8 cellular contexts compared by ENCODE assay signal in the genomic region with DNA sequence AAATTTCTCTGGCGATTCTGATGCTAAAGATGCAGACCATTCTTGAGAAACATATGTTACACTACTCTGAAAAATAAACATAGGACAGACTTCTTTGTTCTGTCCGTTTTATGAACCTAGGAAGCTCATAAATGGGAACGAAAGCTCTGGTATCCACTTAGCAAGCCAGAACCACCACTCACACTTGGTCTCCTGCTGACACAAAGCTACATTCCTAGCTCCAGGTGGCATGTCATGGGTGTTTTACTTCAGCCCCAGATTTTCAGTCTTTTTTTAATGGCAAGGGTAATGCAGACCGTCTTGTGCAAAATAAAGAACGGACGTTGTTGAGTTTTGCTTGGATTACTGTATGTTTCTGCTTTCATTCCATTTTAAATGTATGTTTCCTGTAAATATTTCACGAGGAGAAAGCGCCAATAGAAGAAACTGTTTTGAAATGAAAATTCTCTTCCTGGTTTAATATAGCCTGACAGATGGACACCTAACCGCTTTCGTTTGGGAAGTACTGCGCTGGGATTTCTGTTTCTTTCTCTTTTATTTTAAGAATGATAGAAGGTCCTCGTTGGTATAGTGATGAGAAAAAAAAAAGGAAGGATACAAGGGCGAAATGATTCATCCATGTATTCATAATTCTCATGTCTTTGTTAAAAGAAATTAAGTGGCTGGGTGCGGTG. TPM values are rescaled to one million over a fixed set of nuclear protein-coding genes. Genes with fewer than 3 reads are reported as not detected.
DNase-seq lines count a peak whose midpoint lies in the region; ATAC-seq and TF ChIP-seq lines count a peak whose summit lies in the region.

No MANE protein-coding gene starts in this region.

- H3K4me3 Mint-ChIP-seq in CD8-positive, alpha-beta T cell = peak overlapping the region; percentile 100

- peak overlapping the region; percentile 99 for H3K27ac Mint-ChIP-seq in CD8-positive, alpha-beta T cell

- DNase-seq in CD8-positive, alpha-beta T cell = no peak
- DNase-seq in HT-29 (ENCODE audit: low spot score) (peak; percentile 74), PC-3 (peak; percentile 71), dermis blood vessel endothelial cell (peak; percentile 74), mesendoderm (peak; percentile 82), vagina (ENCODE audit: extremely low spot score in 2 of 2) (no peak)

- BruUV-seq in PC-3 (replicated peaks; lab: Mats Ljungman, UMichigan) = no TSS peak

- H3F3A ChIP-seq in PC-3 (ENCODE audit: low read length, unreplicated experiment) = peaks cover 13% of the 10 kb centered on the region

- H3K18ac ChIP-seq in mesendoderm (ENCODE audit: low read length) = no peak overlapping the region

- no peak for ATAC-seq in CD8-positive, alpha-beta T cell
- ATAC-seq in PC-3 = peak; percentile 34
- ATAC-seq in HG02981 (IDR thresholded peaks at IDR 0.05; ENCODE audit: unreplicated experiment) = no peak
- no peak for ATAC-seq in HG02852 (IDR thresholded peaks at IDR 0.05; ENCODE audit: unreplicated experiment)

- H3K9me3 ChIP-seq in CD8-positive, alpha-beta T cell (ENCODE audit: low read length) = no peaks in the 10 kb centered on the region
- H3K9me3 ChIP-seq in PC-3 (ENCODE audit: low read length) (no peaks in the 10 kb centered on the region), vagina (no peaks in the 10 kb centered on the region)

- H2BK15ac ChIP-seq in mesendoderm (replicated peaks; ENCODE audit: low read depth) = peak overlapping the region; percentile 59

- H3K4ac ChIP-seq in mesendoderm (ENCODE audit: low read depth, low read length) = no peak overlapping the region

- TF ChIP-seq CTCF in CD8-positive, alpha-beta T cell (IDR thresholded peaks at IDR 0.05) = no peak
- TF ChIP-seq CTCF in PC-3 (conservative IDR thresholded peaks at IDR 0.05; ENCODE audit: low read depth, low read length) (peak; percentile 47), vagina (IDR thresholded peaks at IDR 0.05) (no peak)

- H3K79me2 ChIP-seq in PC-3 (ENCODE audit: low read length) (peaks cover 35% of the 10 kb centered on the region), mesendoderm (ENCODE audit: control insufficient read depth, insufficient read depth, low read length) (peaks cover 4% of the 10 kb centered on the region)

- H3K9me3 Mint-ChIP-seq in CD8-positive, alpha-beta T cell = no peaks in the 10 kb centered on the region

- H3K56ac ChIP-seq in mesendoderm (ENCODE audit: low read length) = peak overlapping the region; percentile 91

- H3K79me1 ChIP-seq in mesendoderm (ENCODE audit: low read length) = no peaks in the 10 kb centered on the region

- H3K27ac ChIP-seq in CD8-positive, alpha-beta T cell (ENCODE audit: low read depth, low read length) = peak overlapping the region; percentile 82
- H3K27ac ChIP-seq in PC-3 (ENCODE audit: low read length) (peak overlapping the region; percentile 86), mesendoderm (ENCODE audit: low read depth, low read length) (no peak overlapping the region), vagina (peak overlapping the region; percentile 93)

- H3K9me2 ChIP-seq in PC-3 (replicated peaks; ENCODE audit: low read length) = no peaks in the 10 kb centered on the region

- H4K8ac ChIP-seq in mesendoderm (ENCODE audit: low read depth, low read length) = no peak overlapping the region

- H3K27me3 Mint-ChIP-seq in CD8-positive, alpha-beta T cell (ENCODE audit: low read depth) = no peaks in the 10 kb centered on the region

- no peaks in the 10 kb centered on the region for H3K36me3 ChIP-seq in CD8-positive, alpha-beta T cell (ENCODE audit: insufficient read depth, low read length)
- H3K36me3 ChIP-seq in PC-3 (ENCODE audit: low read depth, low read length) = no peaks in the 10 kb centered on the region
- H3K36me3 ChIP-seq in mesendoderm (ENCODE audit: control insufficient read depth, insufficient read depth, low read length) = no peaks in the 10 kb centered on the region
- H3K36me3 ChIP-seq in vagina = no peaks in the 10 kb centered on the region

- peak overlapping the region; percentile 95 for H3K4me2 ChIP-seq in PC-3 (ENCODE audit: low read length)
- peak overlapping the region; percentile 26 for H3K4me2 ChIP-seq in mesendoderm (ENCODE audit: low read length)

- H3K4me3 ChIP-seq in CD8-positive, alpha-beta T cell (ENCODE audit: low read depth, low read length) = peak overlapping the region; percentile 63
- H3K4me3 ChIP-seq in PC-3 (ENCODE audit: low read length) = peak overlapping the region; percentile 98
- H3K4me3 ChIP-seq in mesendoderm (ENCODE audit: low read length) = no peak overlapping the region
- peak overlapping the region; percentile 77 to 78 for H3K4me3 ChIP-seq in vagina

- H3K27me3 ChIP-seq in CD8-positive, alpha-beta T cell (ENCODE audit: insufficient read depth, low read length) = no peaks in the 10 kb centered on the region
- H3K27me3 ChIP-seq in PC-3 (ENCODE audit: low read length) (no peaks in the 10 kb centered on the region), mesendoderm (ENCODE audit: insufficient read depth, low read length, poor library complexity) (no peaks in the 10 kb centered on the region), vagina (no peaks in the 10 kb centered on the region)

- H2AFZ ChIP-seq in PC-3 (ENCODE audit: low read length) = peak overlapping the region; percentile 97

- TF ChIP-seq POLR2A in vagina (IDR thresholded peaks at IDR 0.05) = no peak

- CTCF ChIA-PET in CD8-positive, alpha-beta T cell (lab: Charles Lee) = interaction anchor here (1.1 kb wide), 1 partner anchor 35 kb away, joined by 3 read pairs; no protein-coding TSS in a partner anchor
- CTCF ChIA-PET in PC-3 (lab: Charles Lee) = interaction anchor here (0.6 kb wide), 1 partner anchor 119 kb away, joined by 3 read pairs; no protein-coding TSS in a partner anchor

- no peak overlapping the region for H3K23ac ChIP-seq in mesendoderm (ENCODE audit: low read length)

- peaks cover 31% of the 10 kb centered on the region for H3K4me1 Mint-ChIP-seq in CD8-positive, alpha-beta T cell (ENCODE audit: low read depth)

- WGBS in mesendoderm (ENCODE audit: extremely low coverage, insufficient coverage, low lambda C conversion rate) = no CpG with 5 or more reads among the region's 14 CpGs

- intact Hi-C loops in CD8-positive, alpha-beta T cell (cut with DNase I, micrococcal nuclease) = loop anchor here (1.0 to 10.0 kb wide), 7 partner anchors 33 to 1698 kb away; a partner anchor contains a TSS
- intact Hi-C loops in PC-3 (cut with micrococcal nuclease) = loop anchor here (1.0 to 2.0 kb wide), 2 partner anchors 34 to 61 kb away; a partner anchor contains a TSS
- intact Hi-C loops in vagina (cut with DNase I) = no loop called here

- H3K36me3 Mint-ChIP-seq in CD8-positive, alpha-beta T cell = peaks cover 16% of the 10 kb centered on the region

- H2BK5ac ChIP-seq in mesendoderm (ENCODE audit: low read length) = no peak overlapping the region

- POLR2A ChIA-PET in CD8-positive, alpha-beta T cell (lab: Charles Lee) = interaction anchor here (0.9 to 1.8 kb wide), 6 partner anchors 9 to 329 kb away, joined by 3 to 7 read pairs (median 3); a partner anchor contains a TSS
- POLR2A ChIA-PET in PC-3 (lab: Charles Lee; ENCODE audit: unreplicated experiment) = interaction anchor here (0.5 to 1.2 kb wide), 8 partner anchors 9 to 1971 kb away, joined by 3 to 8 read pairs (median 4); a partner anchor contains a TSS

- no peaks in the 10 kb centered on the region; the same call in 1 of the 2 replicates for H4K20me1 ChIP-seq in PC-3 (ENCODE audit: low read length)

- H2AK5ac ChIP-seq in mesendoderm (ENCODE audit: low read length) = no peak overlapping the region

- no peak overlapping the region for H2BK120ac ChIP-seq in mesendoderm (ENCODE audit: low read depth, low read length)

- no peak overlapping the region for H4K5ac ChIP-seq in mesendoderm (ENCODE audit: low read length)

- H3K4me1 ChIP-seq in CD8-positive, alpha-beta T cell (ENCODE audit: insufficient read depth, low read length) = peaks cover 5% of the 10 kb centered on the region
- H3K4me1 ChIP-seq in PC-3 (ENCODE audit: insufficient read depth, low read length) (peaks cover 37% of the 10 kb centered on the region), mesendoderm (ENCODE audit: control insufficient read depth, low read depth, low read length) (peaks cover 3% of the 10 kb centered on the region), vagina (peaks cover 17% of the 10 kb centered on the region)

- H3K9ac ChIP-seq in PC-3 (ENCODE audit: low read length) = peak overlapping the region; percentile 84
- peak overlapping the region; percentile 92 for H3K9ac ChIP-seq in mesendoderm (ENCODE audit: low read length)

RNA-seq across cellular contexts. Expression of a gene that starts 0.8 kb away (rescaled TPM):
- 1 to 10 TPM; 7.7 to 9.0 TPM for total RNA-seq in CD8-positive, alpha-beta T cell
- total RNA-seq in HT-29 (2014; rRNA removed; shearing (Covaris generic)) = 12.9 and 14.2 TPM in 2 replicates
- total RNA-seq in PC-3 (2014; rRNA removed) = 40.4 and 41.2 TPM in 2 replicates
- 30.3 and 34.9 TPM in 2 replicates for total RNA-seq in dermis blood vessel endothelial cell
- 26.5 TPM for polyA plus RNA-seq in mesendoderm (2013, experiment 1 of 2)
- polyA plus RNA-seq in mesendoderm (2013, experiment 2 of 2) = 25.9 TPM
- total RNA-seq in vagina = 18.4 TPM

RNA-seq across cellular contexts. Expression of a gene that starts 4.4 kb away (rescaled TPM):
- total RNA-seq in CD8-positive, alpha-beta T cell = 100 to 1,000 TPM; 402 to 410 TPM
- total RNA-seq in HT-29 (2014; rRNA removed; shearing (Covaris generic)) = 62.8 and 88.0 TPM in 2 replicates
- 79.7 and 161 TPM in 2 replicates for total RNA-seq in PC-3 (2014; rRNA removed)
- total RNA-seq in dermis blood vessel endothelial cell = 118 and 308 TPM in 2 replicates
- 131 TPM for polyA plus RNA-seq in mesendoderm (2013, experiment 1 of 2)
- 137 TPM for polyA plus RNA-seq in mesendoderm (2013, experiment 2 of 2)
- 161 TPM for total RNA-seq in vagina

RNA-seq across cellular contexts. Expression of a gene that starts 33.9 kb away (rescaled TPM):
- 10 to 100 TPM; 25.9 to 26.1 TPM for total RNA-seq in CD8-positive, alpha-beta T cell
- 268 and 293 TPM in 2 replicates for total RNA-seq in HT-29 (2014; rRNA removed; shearing (Covaris generic))
- total RNA-seq in PC-3 (2014; rRNA removed) (283 and 396 TPM in 2 replicates), dermis blood vessel endothelial cell (265 and 287 TPM in 2 replicates), vagina (318 TPM)
- 544 TPM for polyA plus RNA-seq in mesendoderm (2013, experiment 1 of 2)
- polyA plus RNA-seq in mesendoderm (2013, experiment 2 of 2) = 543 TPM

RNA-seq across cellular contexts. Expression of a gene that starts 51.4 kb away (rescaled TPM):
- total RNA-seq in CD8-positive, alpha-beta T cell = 10 to 100 TPM; 18.1 to 19.2 TPM
- total RNA-seq in HT-29 (2014; rRNA removed; shearing (Covaris generic)) = 61.5 and 70.9 TPM in 2 replicates
- total RNA-seq in PC-3 (2014; rRNA removed) = 83.8 and 89.8 TPM in 2 replicates
- 28.6 and 35.2 TPM in 2 replicates for total RNA-seq in dermis blood vessel endothelial cell
- polyA plus RNA-seq in mesendoderm (2013, experiment 1 of 2) = 45.5 TPM
- 44.6 TPM for polyA plus RNA-seq in mesendoderm (2013, experiment 2 of 2)
- 35.6 TPM for total RNA-seq in vagina

Comparison
In these comparisons a context has a peak if more than half of its experiments do, and no peak if none do; other contexts are left out.
1. DNase-seq: peak in HT-29 (single experiment), PC-3 (single experiment), dermis blood vessel endothelial cell (single experiment) and mesendoderm (single experiment); none in CD8-positive, alpha-beta T cell (0 of 7) and vagina (0 of 2).